22 cellular contexts compared by ENCODE assay signal in genomic region chr18:78783564-78783960, GRCh38.
"Had no signal": no experiment of that assay in that cellular context is flagged by ENCODE, and none has a peak within 500 bp of the region (broad histone marks: within the 10 kb centered on the region; RNA-seq: fewer than 3 reads in every experiment).

No MANE protein-coding gene starts in this region.

- H3K4me3 ChIP-seq: K562, SJSA1, SK-N-MC had no signal

- H3K4me1 ChIP-seq: SJSA1 had no signal

- DNase-seq: Kasumi-1, MM.1S, NCI-H1048, NCI-H1105, NCI-H1417, NCI-H1436 treated with DMSO at 0.1 percent for 48 hours, NCI-H1694, NCI-H1930, NCI-H2081, NCI-H2107, NCI-H2227 treated with DMSO at 0.1 percent for 48 hours, NCI-H524, NCI-H526 treated with DMSO at 0.1 percent for 48 hours, NCI-H774, Right ventricle myocardium superior, RPMI8226, SIG-M5 had no signal

- H3K27me3 ChIP-seq: SJSA1 had no signal

- H3K27ac ChIP-seq: KMS-11, SJSA1, SK-N-MC had no signal

- ATAC-seq: HepG2, K562 had no signal

- H3K36me3 ChIP-seq: SJSA1 had no signal
